15 cellular contexts compared by ENCODE assay signal in the genomic region with DNA sequence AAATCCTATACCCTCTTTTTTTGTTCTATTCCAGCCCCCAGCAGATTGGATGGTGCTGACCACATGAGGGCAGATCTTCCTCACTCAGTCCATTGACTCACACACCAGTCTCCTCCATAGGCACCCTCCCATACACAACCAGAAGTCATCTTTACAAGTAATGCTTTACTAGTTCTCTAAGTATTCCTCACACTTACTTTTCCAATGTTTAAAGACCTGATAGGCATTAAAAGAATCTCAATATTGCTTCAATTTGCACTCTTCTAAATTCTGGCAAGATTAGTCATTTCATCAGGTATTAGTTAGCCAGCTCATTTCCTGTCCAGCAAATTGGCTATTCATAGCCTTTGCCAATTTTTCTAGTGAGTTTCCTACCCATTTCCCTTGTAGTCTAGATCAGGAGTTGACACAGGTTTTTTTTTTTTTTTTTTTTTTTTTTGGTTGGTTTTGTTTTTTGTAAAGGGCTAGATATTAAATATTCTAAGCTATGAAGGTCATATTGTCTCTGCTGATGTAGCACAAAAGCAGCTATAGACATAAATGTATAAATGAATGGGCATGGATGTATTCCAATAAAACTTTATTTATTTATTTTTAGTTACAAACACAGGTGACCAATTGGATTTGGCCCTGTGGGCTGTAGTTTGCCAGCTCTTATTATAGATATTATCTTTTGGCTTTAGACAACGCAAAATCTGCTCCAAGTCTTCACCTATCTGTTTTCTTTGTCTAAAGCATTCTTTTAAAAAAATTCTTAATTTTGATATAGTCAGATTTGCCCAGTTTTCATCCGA.
DNase-seq lines count a peak whose midpoint lies in the region; FAIRE-seq and TF ChIP-seq lines count a peak whose summit lies in the region.
"Had no signal": no experiment of that assay in that cellular context is flagged by ENCODE, and none has a peak within 500 bp of the region (broad histone marks: within the 10 kb centered on the region; RNA-seq: fewer than 3 reads in every experiment).

No MANE protein-coding gene starts in this region.

- no peaks in the 10 kb centered on the region for H4K20me1 ChIP-seq in osteoblast (ENCODE audit: insufficient read depth, low read length)

- H2AFZ ChIP-seq in osteoblast (ENCODE audit: low read length): no peak overlapping the region

- H3K4me1 ChIP-seq in osteoblast (ENCODE audit: insufficient read depth, low read length): peaks cover 44% of the 10 kb centered on the region

- intact Hi-C loops in posterior cingulate gyrus (cut with DNase I): loop anchor here (5.0 to 10.0 kb wide), 2 partner anchors 90 to 222 kb away; no protein-coding TSS in a partner anchor

- TF ChIP-seq POLR2A in H54 (IDR thresholded peaks at IDR 0.05; ENCODE audit: low read depth, low read length): no peak

- H3K79me2 ChIP-seq in osteoblast (ENCODE audit: insufficient read depth, low read length): no peaks in the 10 kb centered on the region

- DNase-seq in GM03348 (ENCODE audit: low spot score) (peak; percentile 60), RKO (ENCODE audit: low spot score) (peak; percentile 87), dermis blood vessel endothelial cell (peak; percentile 83), osteoblast (ENCODE audit: insufficient read length, low spot score, missing footprints) (peak; percentile 80), posterior cingulate gyrus (no peak), H54 (ENCODE audit: insufficient read length, low spot score) (no peak), pons (ENCODE audit: low spot score) (no peak), DMS79 (lab: John Stamatoyannopoulos, UW) (no peak)
- DNase-seq: activated CD4-positive, alpha-beta memory T cell treated with anti-CD3 and anti-CD28 coated beads, Interleukin-2, amount 10 ng/mL, durations not matched to agents 7 days and 5 days; central memory CD4-positive, alpha-beta T cell; mesendoderm; NCI-H1048; NCI-H345; stimulated activated CD4-positive, alpha-beta T cell treated with anti-CD3 and anti-CD28 coated beads, Interleukin-12 subunit alpha, Interleukin-12 subunit beta, amount 100 ng/mL, for 4 hours had no signal

- no peaks in the 10 kb centered on the region for H3K36me3 ChIP-seq in osteoblast (ENCODE audit: insufficient read depth, low read length)
- H3K36me3 ChIP-seq: suprapubic skin had no signal

- TF ChIP-seq CTCF in osteoblast (IDR thresholded peaks at IDR 0.05; ENCODE audit: extremely low read depth, low read depth, low read length): no peak

- H3K27me3 ChIP-seq in osteoblast (ENCODE audit: insufficient read depth, low read length): no peaks in the 10 kb centered on the region
- H3K27me3 ChIP-seq: suprapubic skin had no signal

- no peak overlapping the region for H3K4me3 ChIP-seq in osteoblast (ENCODE audit: insufficient read depth, low read length)
- H3K4me3 ChIP-seq: suprapubic skin had no signal

- peak overlapping the region; percentile 50 for H3K27ac ChIP-seq in osteoblast (ENCODE audit: low read depth, low read length)
- H3K27ac ChIP-seq: suprapubic skin had no signal

- H3K4me2 ChIP-seq in osteoblast (ENCODE audit: insufficient read depth, low read length): no peak overlapping the region

- no peak for FAIRE-seq in H54 (lab: Jason Lieb, UNC)

- H3K9me3 ChIP-seq in osteoblast (ENCODE audit: low read depth, low read length): no peaks in the 10 kb centered on the region
- H3K9me3 ChIP-seq: suprapubic skin had no signal

Comparison
In these comparisons a context has a peak if more than half of its experiments do, and no peak if none do; other contexts are left out.
1. DNase-seq: peak in GM03348 (single experiment), RKO (single experiment), dermis blood vessel endothelial cell (single experiment) and osteoblast (single experiment); none in posterior cingulate gyrus (0 of 10), H54 (single experiment), pons (single experiment) and DMS79 (single experiment).